In genomic region chr9:110114888-110115259, GRCh38 we compare ENCODE assay signal across 13 cellular contexts.
A peak's percentile ranks its signal among the peaks of the same experiment; 100 is the strongest.
DNase-seq lines count a peak whose midpoint lies in the region; ATAC-seq and TF ChIP-seq lines count a peak whose summit lies in the region.
"Had no signal": no experiment of that assay in that cellular context is flagged by ENCODE, and none has a peak within 500 bp of the region (broad histone marks: within the 10 kb centered on the region; RNA-seq: fewer than 3 reads in every experiment).

No MANE protein-coding gene starts in this region.

- intact Hi-C loops in activated T-helper 2 cell treated with anti-CD3 and anti-CD28 coated beads, Interferon-gamma antibody, Interleukin-2, Interleukin-4, amounts not matched to agents 10 μg/mL and 5 μg/mL and 100 μg/mL, durations not matched to agents 14 hours and 24 hours and 36 hours (cut with micrococcal nuclease) = no loop called here
- intact Hi-C loops in left ventricle myocardium superior (cut with micrococcal nuclease) = no loop called here

- no peaks in the 10 kb centered on the region for H3K9me3 Mint-ChIP-seq in activated T-helper 2 cell treated with anti-CD3 and anti-CD28 coated beads, Interferon-gamma antibody, Interleukin-2, Interleukin-4, amounts not matched to agents 10 μg/mL and 5 μg/mL and 100 μg/mL, durations not matched to agents 14 hours and 24 hours and 36 hours
- H3K9me3 Mint-ChIP-seq in neural crest cell = no peaks in the 10 kb centered on the region
- no peaks in the 10 kb centered on the region for H3K9me3 Mint-ChIP-seq in activated T-cell treated with anti-CD3 and anti-CD28 coated beads, Interleukin-2, amount 50 U/mL, for 72 hours

- H3K4me1 Mint-ChIP-seq in activated T-helper 2 cell treated with anti-CD3 and anti-CD28 coated beads, Interferon-gamma antibody, Interleukin-2, Interleukin-4, amounts not matched to agents 10 μg/mL and 5 μg/mL and 100 μg/mL, durations not matched to agents 14 hours and 24 hours and 36 hours (ENCODE audit: low read depth) = peaks cover 22% of the 10 kb centered on the region
- peaks cover 55% of the 10 kb centered on the region for H3K4me1 Mint-ChIP-seq in neural crest cell
- no peaks in the 10 kb centered on the region for H3K4me1 Mint-ChIP-seq in activated T-cell treated with anti-CD3 and anti-CD28 coated beads, Interleukin-2, amount 50 U/mL, for 72 hours (ENCODE audit: low read depth)

- no peaks in the 10 kb centered on the region for H3K9me3 ChIP-seq in AG04450 (ENCODE audit: control insufficient read depth, insufficient read depth, low read length)
- H3K9me3 ChIP-seq: HAP-1, Peyer's patch had no signal

- no peak for TF ChIP-seq CTCF in AG04450 (IDR thresholded peaks at IDR 0.05; ENCODE audit: low read depth, low read length)
- no peak for TF ChIP-seq CTCF in neural crest cell (conservative IDR thresholded peaks at IDR 0.05)

- peak; percentile 68 for ATAC-seq in left ventricle myocardium superior
- no peak for ATAC-seq in activated T-cell treated with anti-CD3 and anti-CD28 coated beads, Interleukin-2, amount 50 U/mL, for 72 hours (replicated peaks in 1 of 2)
- ATAC-seq: left colon had no signal

- peak overlapping the region; percentile 38 for H3K27ac Mint-ChIP-seq in activated T-helper 2 cell treated with anti-CD3 and anti-CD28 coated beads, Interferon-gamma antibody, Interleukin-2, Interleukin-4, amounts not matched to agents 10 μg/mL and 5 μg/mL and 100 μg/mL, durations not matched to agents 14 hours and 24 hours and 36 hours
- H3K27ac Mint-ChIP-seq in neural crest cell (ENCODE audit: unreplicated experiment) = peak overlapping the region; percentile 76
- H3K27ac Mint-ChIP-seq in activated T-cell treated with anti-CD3 and anti-CD28 coated beads, Interleukin-2, amount 50 U/mL, for 72 hours = no peak overlapping the region

- CTCF ChIA-PET in AG04450 (lab: Charles Lee) = no interaction called here

- H3K27me3 Mint-ChIP-seq in activated T-helper 2 cell treated with anti-CD3 and anti-CD28 coated beads, Interferon-gamma antibody, Interleukin-2, Interleukin-4, amounts not matched to agents 10 μg/mL and 5 μg/mL and 100 μg/mL, durations not matched to agents 14 hours and 24 hours and 36 hours (ENCODE audit: low read depth) = no peaks in the 10 kb centered on the region
- H3K27me3 Mint-ChIP-seq in neural crest cell (ENCODE audit: low read depth) = no peaks in the 10 kb centered on the region
- no peaks in the 10 kb centered on the region for H3K27me3 Mint-ChIP-seq in activated T-cell treated with anti-CD3 and anti-CD28 coated beads, Interleukin-2, amount 50 U/mL, for 72 hours (ENCODE audit: low read depth)

- POLR2A ChIA-PET in AG04450 (lab: Yijun Ruan, JAX) = interaction anchor here (1.2 kb wide), 1 partner anchor 83 kb away, joined by 6 read pairs; no protein-coding TSS in a partner anchor

- DNase-seq in AG04450 (ENCODE audit: low read depth, low spot score) = no peak
- no peak for DNase-seq in activated T-helper 2 cell treated with anti-CD3 and anti-CD28 coated beads, Interferon-gamma antibody, Interleukin-2, Interleukin-4, amounts not matched to agents 10 μg/mL and 5 μg/mL and 100 μg/mL, durations not matched to agents 14 hours and 24 hours and 36 hours (ENCODE audit: low spot score)
- DNase-seq in left ventricle myocardium superior = no peak
- DNase-seq in neural crest cell (ENCODE audit: low read depth, low spot score) = no peak
- no peak for DNase-seq in activated T-cell treated with anti-CD3 and anti-CD28 coated beads, Interleukin-2, amount 50 U/mL, for 72 hours
- no peak for DNase-seq in nucleus accumbens (lab: John Stamatoyannopoulos, UW)
- no peak for DNase-seq in inferior parietal cortex (ENCODE audit: extremely low spot score)
- no peak for DNase-seq in G401 (ENCODE audit: low spot score)
- DNase-seq: left colon, NCI-H2081 treated with DMSO at 0.1 percent for 48 hours, Peyer's patch had no signal

- H3K27ac ChIP-seq in AG04450 (ENCODE audit: low read depth, low read length) = peak overlapping the region; percentile 96

- in situ Hi-C loops in G401 (cut with HindIII; ENCODE audit: low sequenced_read_pairs) = no loop called here

- peaks cover 34% of the 10 kb centered on the region for H3K36me3 Mint-ChIP-seq in activated T-helper 2 cell treated with anti-CD3 and anti-CD28 coated beads, Interferon-gamma antibody, Interleukin-2, Interleukin-4, amounts not matched to agents 10 μg/mL and 5 μg/mL and 100 μg/mL, durations not matched to agents 14 hours and 24 hours and 36 hours (ENCODE audit: low read depth)
- H3K36me3 Mint-ChIP-seq in neural crest cell (ENCODE audit: low read depth) = no peaks in the 10 kb centered on the region
- H3K36me3 Mint-ChIP-seq in activated T-cell treated with anti-CD3 and anti-CD28 coated beads, Interleukin-2, amount 50 U/mL, for 72 hours (ENCODE audit: insufficient read depth in 2 of 2) = peaks cover 0 to 5% of the 10 kb centered on the region in 2 donors

- no peaks in the 10 kb centered on the region for H3K27me3 ChIP-seq in AG04450 (ENCODE audit: control insufficient read depth, insufficient read depth, low read length)
- H3K27me3 ChIP-seq: Peyer's patch had no signal

- H3K4me3 Mint-ChIP-seq in activated T-helper 2 cell treated with anti-CD3 and anti-CD28 coated beads, Interferon-gamma antibody, Interleukin-2, Interleukin-4, amounts not matched to agents 10 μg/mL and 5 μg/mL and 100 μg/mL, durations not matched to agents 14 hours and 24 hours and 36 hours (ENCODE audit: low read depth) = no peak overlapping the region
- H3K4me3 Mint-ChIP-seq in neural crest cell = no peak overlapping the region
- H3K4me3 Mint-ChIP-seq in activated T-cell treated with anti-CD3 and anti-CD28 coated beads, Interleukin-2, amount 50 U/mL, for 72 hours = no peak overlapping the region

- no peak overlapping the region for H3K4me3 ChIP-seq in AG04450 (ENCODE audit: low read depth, low read length)
- H3K4me3 ChIP-seq: HAP-1, Peyer's patch, skin epidermis had no signal
